Comparison of ENCODE assay signal across 14 cellular contexts in genomic region chr12:56763753-56764657, GRCh38. TPM values are rescaled to one million over a fixed set of nuclear protein-coding genes. Genes with fewer than 3 reads are reported as not detected.
DNase-seq lines count a peak whose midpoint lies in the region; ATAC-seq, FAIRE-seq and TF ChIP-seq lines count a peak whose summit lies in the region.
"Had no signal": no experiment of that assay in that cellular context is flagged by ENCODE, and none has a peak within 500 bp of the region (broad histone marks: within the 10 kb centered on the region; RNA-seq: fewer than 3 reads in every experiment).

No MANE protein-coding gene starts in this region.

- ATAC-seq in IMR-90 (ENCODE audit: low read depth) (peak; percentile 82), memory B cell (ENCODE audit: low read depth) (no peak), GM21360 (IDR thresholded peaks at IDR 0.05; ENCODE audit: unreplicated experiment) (no peak)

- no peaks in the 10 kb centered on the region for H3K27me3 Mint-ChIP-seq in memory B cell

- no peak overlapping the region; the same call in 1 of the 3 replicates for H2BK15ac ChIP-seq in IMR-90 (ENCODE audit: low read depth, low read length)

- in situ Hi-C loops in IMR-90 (cut with MboI; ENCODE audit: low sequenced_read_pairs), result loop anchor here (5.0 kb wide), 1 partner anchor 223 kb away; no protein-coding TSS in a partner anchor

- POLR2A ChIA-PET in IMR-90 (lab: Charles Lee; ENCODE audit: unreplicated experiment), result interaction anchor here (0.6 to 0.7 kb wide), 2 partner anchors 16 to 107 kb away, joined by 4 to 7 read pairs; no protein-coding TSS in a partner anchor

- dilution Hi-C loops in IMR-90 (cut with HindIII; ENCODE audit: low sequenced_read_pairs, unreplicated experiment), result no loop called here

- peak overlapping the region; percentile 29; the same call in 1 of the 2 replicates for H3K56ac ChIP-seq in IMR-90 (ENCODE audit: extremely low read depth, insufficient read depth, low read length)

- H2BK20ac ChIP-seq in IMR-90 (ENCODE audit: low read depth, low read length), result peak overlapping the region; percentile 79

- no TSS peak for BruUV-seq in IMR-90 (replicated peaks; lab: Mats Ljungman, UMichigan)

- H4K8ac ChIP-seq in IMR-90 (ENCODE audit: low read depth in 2 of 2, low read length in 2 of 2), result peak overlapping the region; percentile 87 to 89

- H4K91ac ChIP-seq in IMR-90 (ENCODE audit: insufficient read depth, low read depth, low read length), result peak overlapping the region; percentile 84

- H2BK5ac ChIP-seq in IMR-90 (ENCODE audit: low read depth, low read length, poor library complexity, severe bottlenecking), result peak overlapping the region; percentile 93

- FAIRE-seq in bronchial epithelial cell (lab: Jason Lieb, UNC), result no peak
- FAIRE-seq: RCC 7860 had no signal

- H3K14ac ChIP-seq in IMR-90 (replicated peaks; ENCODE audit: low read depth, low read length), result peak overlapping the region; percentile 19

- 0 out of 2 replicates have a peak overlapping the region, but pooled peaks have one; percentile 2 for H3K23ac ChIP-seq in IMR-90 (ENCODE audit: low read depth, low read length)

- H3K36me3 ChIP-seq in IMR-90 (ENCODE audit: control insufficient read depth, insufficient read depth, low read length) (no peaks in the 10 kb centered on the region), bronchial epithelial cell (ENCODE audit: control insufficient read depth, insufficient read depth, low read length) (no peaks in the 10 kb centered on the region)
- H3K36me3 ChIP-seq: brain microvascular endothelial cell, suprapubic skin had no signal

- no peak for TF ChIP-seq RAD21 in IMR-90 (IDR thresholded peaks at IDR 0.05; ENCODE audit: low read length)

- intact Hi-C loops in IMR-90 (cut with micrococcal nuclease), result loop anchor here (1.0 kb wide), 1 partner anchor 223 kb away; no protein-coding TSS in a partner anchor

- DNase-seq in A172 (ENCODE audit: low spot score) (peak; percentile 20), IMR-90 (peak; percentile 82), bronchial epithelial cell (ENCODE audit: low read depth) (peak; percentile 17), memory B cell (ENCODE audit: low spot score in 2 of 2) (no peak), DMS79 treated with DMSO at 0.1 percent for 48 hours (lab: John Stamatoyannopoulos, UW) (no peak), NCI-H2227 (lab: John Stamatoyannopoulos, UW; ENCODE audit: unreplicated experiment) (no peak)
- no peak for DNase-seq in activated CD4-positive, alpha-beta T cell treated with anti-CD3 and anti-CD28 coated beads for 1 hour
- DNase-seq: DND-41; effector CD8-positive, alpha-beta T cell; stimulated activated CD4-positive, alpha-beta T cell treated with anti-CD3 and anti-CD28 coated beads, Interleukin-12 subunit alpha, Interleukin-12 subunit beta, amount 100 ng/mL, for 4 hours had no signal

- CTCF ChIA-PET in IMR-90 (lab: Yijun Ruan, JAX), result interaction anchor here (0.6 to 1.9 kb wide), 4 partner anchors 53 to 237 kb away, joined by 3 to 15 read pairs (median 4); no protein-coding TSS in a partner anchor

- H3K4me3 ChIP-seq in IMR-90 (ENCODE audit: insufficient read depth, low read depth, low read length) (no peak overlapping the region), bronchial epithelial cell (ENCODE audit: low read depth, low read length) (no peak overlapping the region)
- H3K4me3 ChIP-seq: suprapubic skin had no signal

- no CpG with 5 or more reads among the region's 5 CpGs for WGBS in IMR-90 (ENCODE audit: extremely low coverage in 2 of 2, insufficient read length in 1 of 2), 2 experiments

- no peaks in the 10 kb centered on the region for H4K20me1 ChIP-seq in IMR-90 (ENCODE audit: insufficient read depth, low read length)

- no peaks in the 10 kb centered on the region for H3K36me3 Mint-ChIP-seq in memory B cell

- H3K27me3 ChIP-seq in IMR-90 (ENCODE audit: control insufficient read depth, insufficient read depth, low read length) (no peaks in the 10 kb centered on the region), bronchial epithelial cell (ENCODE audit: control insufficient read depth, insufficient read depth, low read length) (no peaks in the 10 kb centered on the region)
- H3K27me3 ChIP-seq: brain microvascular endothelial cell, suprapubic skin had no signal

- peak overlapping the region; percentile 2 for H3K27ac Mint-ChIP-seq in memory B cell

- H2AK9ac ChIP-seq in IMR-90 (replicated peaks; ENCODE audit: low read depth, low read length, poor library complexity), result peak overlapping the region; percentile 50

- peaks cover 0 to 3% of the 10 kb centered on the region in 2 experiments; a peak in 1 of 4 replicates for H3K79me1 ChIP-seq in IMR-90 (ENCODE audit: low read depth in 1 of 2, low read length in 2 of 2)

- peak overlapping the region; percentile 87 for H3K18ac ChIP-seq in IMR-90 (ENCODE audit: low read depth, low read length)

- H3K4ac ChIP-seq in IMR-90 (ENCODE audit: low read depth, low read length), result peak overlapping the region; percentile 55; the same call in 1 of the 2 replicates

- TF ChIP-seq CTCF in IMR-90 (conservative IDR thresholded peaks at IDR 0.05; ENCODE audit: low read depth, low read length) (no peak), bronchial epithelial cell (IDR thresholded peaks at IDR 0.05; ENCODE audit: insufficient read depth, low read length, severe bottlenecking) (no peak)

- peak overlapping the region; percentile 32 for H3K27ac ChIP-seq in IMR-90 (ENCODE audit: insufficient read depth, low read length)
- H3K27ac ChIP-seq: brain microvascular endothelial cell, suprapubic skin had no signal

- no peak overlapping the region for H3K4me3 Mint-ChIP-seq in memory B cell

- no peaks in the 10 kb centered on the region; the same call in 1 of the 2 replicates for H3K4me1 ChIP-seq in IMR-90 (ENCODE audit: control insufficient read depth, insufficient read depth, low read length)

- no peaks in the 10 kb centered on the region for H3K9me1 ChIP-seq in IMR-90 (ENCODE audit: insufficient read depth, low read length)

- peaks cover 9% of the 10 kb centered on the region for H3K4me1 Mint-ChIP-seq in memory B cell

- peak overlapping the region; percentile 22; the same call in 1 of the 2 replicates for H3K9ac ChIP-seq in IMR-90 (ENCODE audit: low read depth, low read length)

- no peaks in the 10 kb centered on the region for H3K9me3 Mint-ChIP-seq in memory B cell

- no peak for TF ChIP-seq POLR2A in IMR-90 (IDR thresholded peaks at IDR 0.05; ENCODE audit: low read depth, low read length)

- no peak overlapping the region for H2AFZ ChIP-seq in IMR-90 (replicated peaks; ENCODE audit: low read length, poor library complexity)

- no peaks in the 10 kb centered on the region for H3K9me3 ChIP-seq in IMR-90 (ENCODE audit: control insufficient read depth, insufficient read depth, low read length)
- H3K9me3 ChIP-seq: suprapubic skin had no signal

- peak overlapping the region; percentile 73; the same call in 1 of the 2 replicates for H3K4me2 ChIP-seq in IMR-90 (ENCODE audit: low read depth, low read length)

- H2AK5ac ChIP-seq in IMR-90 (ENCODE audit: low read depth, low read length), result peak overlapping the region; percentile 35; the same call in 1 of the 2 replicates

- peak overlapping the region; percentile 65; the same call in 1 of the 2 replicates for H4K5ac ChIP-seq in IMR-90 (ENCODE audit: low read depth, low read length)

- H2BK120ac ChIP-seq in IMR-90 (ENCODE audit: low read depth, low read length), result peak overlapping the region; percentile 80

TF ChIP-seq in IMR-90, 13 proteins besides CTCF, POLR2A, EP300 and RAD21 (continues in another document):
- TF ChIP-seq MAZ (IDR thresholded peaks at IDR 0.05; ENCODE audit: borderline replicate concordance, low read depth, low read length) (no peak), ELK1 (IDR thresholded peaks at IDR 0.05; ENCODE audit: borderline replicate concordance, low read depth, low read length) (no peak), CHD1 (IDR thresholded peaks at IDR 0.05; ENCODE audit: low read depth, low read length) (no peak), FOS (IDR thresholded peaks at IDR 0.05; ENCODE audit: low read depth, low read length) (0 out of 2 replicates have a peak, but pooled peaks have one; percentile 7), MXI1 (IDR thresholded peaks at IDR 0.05; ENCODE audit: borderline replicate concordance, low read depth, low read length) (peak; percentile 65; the same call in 1 of the 2 replicates), CEBPB (IDR thresholded peaks at IDR 0.05; ENCODE audit: low read depth, low read length) (peak; percentile 77), RFX5 (IDR thresholded peaks at IDR 0.05; ENCODE audit: low read depth, low read length) (no peak), MAFK (IDR thresholded peaks at IDR 0.05; ENCODE audit: low read depth, low read length) (no peak), NFE2L2 (IDR thresholded peaks at IDR 0.05; ENCODE audit: low read depth, low read length) (no peak), RCOR1 (IDR thresholded peaks at IDR 0.05; ENCODE audit: insufficient replicate concordance, low read length) (no peak)

RNA-seq across cellular contexts. Expression of gene HSD17B6, which starts 0.9 kb away (rescaled TPM):
- total RNA-seq in A172 (2014; rRNA removed; shearing (Covaris generic)), result 3.7 and 13.8 TPM in 2 replicates
- total RNA-seq in IMR-90 (2012; rRNA removed), result 1.3 and 1.4 TPM in 2 replicates
- polyA plus RNA-seq in IMR-90 (2012; rRNA removed), result 1.2 and 1.4 TPM in 2 replicates
- 0.54 and 0.57 TPM in 2 replicates for polyA plus RNA-seq in IMR-90 (2012; cell fraction: cytosol; rRNA removed)
- 0.40 and 0.92 TPM in 2 replicates for polyA plus RNA-seq in IMR-90 (2012; cell fraction: nucleus; rRNA removed; ENCODE audit: low replicate concordance)
- under 0.01 TPM in 1 of 2 replicates, not detected in the other for total RNA-seq in bronchial epithelial cell

RNA-seq across cellular contexts. Expression of gene PRIM1, which starts 11.9 kb away (rescaled TPM):
- total RNA-seq in A172 (2014; rRNA removed; shearing (Covaris generic)), result 32.6 and 45.6 TPM in 2 replicates
- 12.0 and 15.3 TPM in 2 replicates for total RNA-seq in IMR-90 (2012; rRNA removed)
- 6.7 and 8.6 TPM in 2 replicates for polyA plus RNA-seq in IMR-90 (2012; rRNA removed)
- 0.96 and 1.0 TPM in 2 replicates for polyA plus RNA-seq in IMR-90 (2012; cell fraction: cytosol; rRNA removed)
- polyA plus RNA-seq in IMR-90 (2012; cell fraction: nucleus; rRNA removed; ENCODE audit: low replicate concordance), result 1.4 and 4.9 TPM in 2 replicates
- total RNA-seq in bronchial epithelial cell, result 3.2 and 3.7 TPM in 2 replicates

RNA-seq across cellular contexts. Expression of gene NACA, which starts 38.9 kb away (rescaled TPM):
- 1,709 and 1,797 TPM in 2 replicates for total RNA-seq in A172 (2014; rRNA removed; shearing (Covaris generic))
- total RNA-seq in IMR-90 (2012; rRNA removed), result 1,223 and 1,512 TPM in 2 replicates
- polyA plus RNA-seq in IMR-90 (2012; rRNA removed), result 587 and 662 TPM in 2 replicates
- polyA plus RNA-seq in IMR-90 (2012; cell fraction: cytosol; rRNA removed), result 249 and 281 TPM in 2 replicates
- 74.3 and 201 TPM in 2 replicates for polyA plus RNA-seq in IMR-90 (2012; cell fraction: nucleus; rRNA removed; ENCODE audit: low replicate concordance)
- 1,412 and 1,419 TPM in 2 replicates for total RNA-seq in bronchial epithelial cell

Comparison
In these comparisons a context has a peak if more than half of its experiments do, and no peak if none do; other contexts are left out.
1. DNase-seq: peak in A172 (single experiment), IMR-90 (single experiment) and bronchial epithelial cell (single experiment); none in memory B cell (0 of 2), activated CD4-positive, alpha-beta T cell treated with anti-CD3 and anti-CD28 coated beads for 1 hour (single experiment), DMS79 treated with DMSO at 0.1 percent for 48 hours (single experiment) and NCI-H2227 (single experiment).